ENCODE assay signal across 16 cellular contexts in the genomic region with DNA sequence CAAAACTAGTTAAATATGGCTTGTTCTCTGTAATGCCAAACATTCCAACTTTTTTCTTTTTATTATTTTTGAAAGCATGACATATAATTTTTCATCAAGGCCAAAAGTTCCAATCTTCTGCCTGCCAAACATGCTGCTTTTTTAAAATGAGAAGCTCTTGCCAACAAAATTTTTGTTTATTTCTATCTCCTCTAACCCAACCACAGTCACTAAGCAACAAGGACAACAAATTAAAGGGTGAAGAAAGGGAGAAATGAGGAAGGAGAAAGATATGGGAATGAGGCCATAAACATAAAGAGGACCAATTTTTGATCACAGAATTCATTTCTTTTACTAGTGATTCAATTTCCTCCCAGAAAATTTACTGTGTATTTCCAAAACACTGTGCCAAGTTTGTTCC.
"Had no signal": no experiment of that assay in that cellular context is flagged by ENCODE, and none has a peak within 500 bp of the region (broad histone marks: within the 10 kb centered on the region; RNA-seq: fewer than 3 reads in every experiment).

No MANE protein-coding gene starts in this region.

- H3K27me3 ChIP-seq: foreskin keratinocyte, hepatocyte, right atrium auricular region, testis had no signal

- H3K4me1 ChIP-seq: foreskin keratinocyte, prostate gland, right atrium auricular region, testis had no signal

- H3K36me3 ChIP-seq: prostate gland, right atrium auricular region had no signal

- H3K27ac ChIP-seq: foreskin keratinocyte, hepatocyte, prostate gland, right atrium auricular region, skin epidermis, testis had no signal

- H3K9me3 ChIP-seq: prostate gland, SK-N-SH, testis had no signal

- ATAC-seq: foreskin keratinocyte, left colon had no signal

- DNase-seq: activated B cell treated with CpG ODN at 0.5 μM for 24 hours; activated CD4-positive, alpha-beta memory T cell treated with anti-CD3 and anti-CD28 coated beads for 36 hours; activated CD4-positive, alpha-beta T cell treated with anti-CD3 and anti-CD28 coated beads for 4 hours; activated naive CD4-positive, alpha-beta T cell treated with Interleukin-2 at 50 U/mL for 16 hours; caudate nucleus; cortex of kidney; foreskin keratinocyte; left colon; SK-N-SH; stimulated activated CD4-positive, alpha-beta T cell treated with anti-CD3 and anti-CD28 coated beads, Interleukin-15, amount 100 ng/mL, for 24 hours; stimulated activated CD4-positive, alpha-beta T cell treated with anti-CD3 and anti-CD28 coated beads, Interleukin-2, amount 100 ng/mL, for 48 hours; testis had no signal

- H3K4me3 ChIP-seq: hepatocyte, prostate gland, right atrium auricular region, skin epidermis, testis had no signal
